In the genomic region with DNA sequence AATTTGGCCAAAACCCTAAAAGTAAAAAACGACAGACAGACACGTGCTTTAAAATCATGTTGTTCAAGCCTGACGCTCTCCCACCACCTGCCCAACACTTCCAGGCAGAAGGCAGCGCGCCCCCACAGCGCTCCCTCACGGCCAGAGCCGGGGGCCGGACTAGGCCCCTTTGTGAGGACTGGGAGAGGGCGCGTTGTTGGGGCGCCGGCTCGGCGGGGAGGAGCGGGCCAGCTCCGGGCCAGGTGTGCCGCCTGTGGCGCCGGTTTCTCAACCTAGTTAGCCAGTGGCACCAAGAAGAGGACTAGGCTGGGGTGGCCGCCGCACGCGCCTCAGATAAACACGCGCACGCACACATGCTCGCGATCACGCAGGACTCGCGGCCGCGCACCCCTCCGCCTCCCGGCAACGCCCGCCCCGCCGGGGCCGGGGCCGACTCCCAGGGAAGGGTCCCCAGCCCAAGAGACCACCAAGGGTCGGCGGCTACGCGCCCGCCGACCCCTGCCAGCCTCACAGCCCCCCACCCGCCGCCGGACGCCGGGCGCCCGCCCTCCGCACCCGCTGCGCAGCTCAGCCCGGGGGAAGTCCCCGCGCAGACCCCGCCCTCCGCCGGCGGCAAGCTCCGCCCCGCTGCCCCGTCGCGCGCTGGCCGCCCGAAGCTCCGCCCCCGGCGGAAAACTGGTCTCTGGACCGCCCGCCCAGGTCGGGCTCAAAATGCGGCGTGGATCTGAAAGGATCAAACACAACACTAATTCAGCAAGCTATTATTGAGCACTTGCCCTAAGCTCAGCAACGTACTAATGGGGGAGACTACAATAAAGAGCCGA, we compare ENCODE assay signal across 1 cellular context.
TF ChIP-seq lines count a peak whose summit lies in the region.

A gene (minus strand): TSS at position 584 of the 824 bp plus-strand sequence.

TF ChIP-seq in HepG2, 621 proteins besides CTCF, POLR2A, EP300 and RAD21 (continued from another document and continues in another):
- TF ChIP-seq, protein P1, sequence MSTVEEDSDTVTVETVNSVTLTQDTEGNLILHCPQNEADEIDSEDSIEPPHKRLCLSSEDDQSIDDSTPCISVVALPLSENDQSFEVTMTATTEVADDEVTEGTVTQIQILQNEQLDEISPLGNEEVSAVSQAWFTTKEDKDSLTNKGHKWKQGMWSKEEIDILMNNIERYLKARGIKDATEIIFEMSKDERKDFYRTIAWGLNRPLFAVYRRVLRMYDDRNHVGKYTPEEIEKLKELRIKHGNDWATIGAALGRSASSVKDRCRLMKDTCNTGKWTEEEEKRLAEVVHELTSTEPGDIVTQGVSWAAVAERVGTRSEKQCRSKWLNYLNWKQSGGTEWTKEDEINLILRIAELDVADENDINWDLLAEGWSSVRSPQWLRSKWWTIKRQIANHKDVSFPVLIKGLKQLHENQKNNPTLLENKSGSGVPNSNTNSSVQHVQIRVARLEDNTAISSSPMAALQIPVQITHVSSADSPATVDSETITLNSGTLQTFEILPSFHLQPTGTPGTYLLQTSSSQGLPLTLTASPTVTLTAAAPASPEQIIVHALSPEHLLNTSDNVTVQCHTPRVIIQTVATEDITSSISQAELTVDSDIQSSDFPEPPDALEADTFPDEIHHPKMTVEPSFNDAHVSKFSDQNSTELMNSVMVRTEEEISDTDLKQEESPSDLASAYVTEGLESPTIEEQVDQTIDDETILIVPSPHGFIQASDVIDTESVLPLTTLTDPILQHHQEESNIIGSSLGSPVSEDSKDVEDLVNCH (CRISPR knock-in tag; IDR thresholded peaks at IDR 0.05): 0 out of 2 replicates have a peak, but pooled peaks have one; percentile 42
- peak; percentile 35; the same call in 1 of the 2 replicates for TF ChIP-seq ELF1 (CRISPR knock-in tag; IDR thresholded peaks at IDR 0.05)
- TF ChIP-seq ZNF792 (CRISPR knock-in tag; IDR thresholded peaks at IDR 0.05): 0 out of 2 replicates have a peak, but pooled peaks have one; percentile 21
- no peak for TF ChIP-seq ELF4 (CRISPR knock-in tag; IDR thresholded peaks at IDR 0.05; ENCODE audit: borderline replicate concordance)
- no peak for TF ChIP-seq RFX1 (IDR thresholded peaks at IDR 0.05)
- TF ChIP-seq ZNF335 (CRISPR knock-in tag; IDR thresholded peaks at IDR 0.05): no peak
- TF ChIP-seq, protein P2, sequence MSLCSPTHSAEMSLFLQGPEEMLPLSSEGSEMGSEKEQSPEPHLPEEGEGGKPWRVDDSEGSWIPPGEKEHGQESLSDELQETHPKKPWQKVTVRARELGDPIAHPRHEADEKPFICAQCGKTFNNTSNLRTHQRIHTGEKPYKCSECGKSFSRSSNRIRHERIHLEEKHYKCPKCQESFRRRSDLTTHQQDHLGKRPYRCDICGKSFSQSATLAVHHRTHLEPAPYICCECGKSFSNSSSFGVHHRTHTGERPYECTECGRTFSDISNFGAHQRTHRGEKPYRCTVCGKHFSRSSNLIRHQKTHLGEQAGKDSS (CRISPR knock-in tag; IDR thresholded peaks at IDR 0.05; ENCODE audit: borderline replicate concordance, low read depth): peak; percentile 60; the same call in 1 of the 2 replicates
- peak; percentile 77; the same call in 1 of the 2 replicates for TF ChIP-seq NRL (CRISPR knock-in tag; IDR thresholded peaks at IDR 0.05; ENCODE audit: borderline replicate concordance)
- no peak for TF ChIP-seq CHCHD3 (CRISPR knock-in tag; IDR thresholded peaks at IDR 0.05)
- TF ChIP-seq SMAD9 (CRISPR knock-in tag; IDR thresholded peaks at IDR 0.05): peak; percentile 76; the same call in 1 of the 2 replicates
- TF ChIP-seq RXRA (CRISPR knock-in tag; IDR thresholded peaks at IDR 0.05): peak; percentile 42; the same call in 1 of the 2 replicates
- no peak for TF ChIP-seq ZNF749 (CRISPR knock-in tag; IDR thresholded peaks at IDR 0.05; ENCODE audit: borderline replicate concordance)
- TF ChIP-seq, protein P3, sequence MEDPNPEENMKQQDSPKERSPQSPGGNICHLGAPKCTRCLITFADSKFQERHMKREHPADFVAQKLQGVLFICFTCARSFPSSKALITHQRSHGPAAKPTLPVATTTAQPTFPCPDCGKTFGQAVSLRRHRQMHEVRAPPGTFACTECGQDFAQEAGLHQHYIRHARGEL (CRISPR knock-in tag; IDR thresholded peaks at IDR 0.05): no peak
- TF ChIP-seq MAFK (conservative IDR thresholded peaks at IDR 0.05 in 1 of 2, IDR thresholded peaks at IDR 0.05 in 1 of 2; ENCODE audit: low read length in 2 of 2): no peak
- TF ChIP-seq, protein P4, sequence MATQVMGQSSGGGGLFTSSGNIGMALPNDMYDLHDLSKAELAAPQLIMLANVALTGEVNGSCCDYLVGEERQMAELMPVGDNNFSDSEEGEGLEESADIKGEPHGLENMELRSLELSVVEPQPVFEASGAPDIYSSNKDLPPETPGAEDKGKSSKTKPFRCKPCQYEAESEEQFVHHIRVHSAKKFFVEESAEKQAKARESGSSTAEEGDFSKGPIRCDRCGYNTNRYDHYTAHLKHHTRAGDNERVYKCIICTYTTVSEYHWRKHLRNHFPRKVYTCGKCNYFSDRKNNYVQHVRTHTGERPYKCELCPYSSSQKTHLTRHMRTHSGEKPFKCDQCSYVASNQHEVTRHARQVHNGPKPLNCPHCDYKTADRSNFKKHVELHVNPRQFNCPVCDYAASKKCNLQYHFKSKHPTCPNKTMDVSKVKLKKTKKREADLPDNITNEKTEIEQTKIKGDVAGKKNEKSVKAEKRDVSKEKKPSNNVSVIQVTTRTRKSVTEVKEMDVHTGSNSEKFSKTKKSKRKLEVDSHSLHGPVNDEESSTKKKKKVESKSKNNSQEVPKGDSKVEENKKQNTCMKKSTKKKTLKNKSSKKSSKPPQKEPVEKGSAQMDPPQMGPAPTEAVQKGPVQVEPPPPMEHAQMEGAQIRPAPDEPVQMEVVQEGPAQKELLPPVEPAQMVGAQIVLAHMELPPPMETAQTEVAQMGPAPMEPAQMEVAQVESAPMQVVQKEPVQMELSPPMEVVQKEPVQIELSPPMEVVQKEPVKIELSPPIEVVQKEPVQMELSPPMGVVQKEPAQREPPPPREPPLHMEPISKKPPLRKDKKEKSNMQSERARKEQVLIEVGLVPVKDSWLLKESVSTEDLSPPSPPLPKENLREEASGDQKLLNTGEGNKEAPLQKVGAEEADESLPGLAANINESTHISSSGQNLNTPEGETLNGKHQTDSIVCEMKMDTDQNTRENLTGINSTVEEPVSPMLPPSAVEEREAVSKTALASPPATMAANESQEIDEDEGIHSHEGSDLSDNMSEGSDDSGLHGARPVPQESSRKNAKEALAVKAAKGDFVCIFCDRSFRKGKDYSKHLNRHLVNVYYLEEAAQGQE (IDR thresholded peaks at IDR 0.05; ENCODE audit: borderline replicate concordance in 1 of 2, low read depth in 1 of 2, low read length in 2 of 2): no peak
- TF ChIP-seq GZF1 (CRISPR knock-in tag; IDR thresholded peaks at IDR 0.05): no peak
- TF ChIP-seq KAT8 (CRISPR knock-in tag; IDR thresholded peaks at IDR 0.05): peak; percentile 38
- TF ChIP-seq POLR2AphosphoS2 (IDR thresholded peaks at IDR 0.05; ENCODE audit: low read depth, low read length): no peak
- no peak; the same call in 1 of the 2 replicates for TF ChIP-seq TARDBP (CRISPR knock-in tag; IDR thresholded peaks at IDR 0.05)
- TF ChIP-seq MBD4 (IDR thresholded peaks at IDR 0.05; ENCODE audit: borderline replicate concordance, low read length): no peak
- no peak for TF ChIP-seq ATF1 (CRISPR knock-in tag; IDR thresholded peaks at IDR 0.05)
- TF ChIP-seq, protein P5, sequence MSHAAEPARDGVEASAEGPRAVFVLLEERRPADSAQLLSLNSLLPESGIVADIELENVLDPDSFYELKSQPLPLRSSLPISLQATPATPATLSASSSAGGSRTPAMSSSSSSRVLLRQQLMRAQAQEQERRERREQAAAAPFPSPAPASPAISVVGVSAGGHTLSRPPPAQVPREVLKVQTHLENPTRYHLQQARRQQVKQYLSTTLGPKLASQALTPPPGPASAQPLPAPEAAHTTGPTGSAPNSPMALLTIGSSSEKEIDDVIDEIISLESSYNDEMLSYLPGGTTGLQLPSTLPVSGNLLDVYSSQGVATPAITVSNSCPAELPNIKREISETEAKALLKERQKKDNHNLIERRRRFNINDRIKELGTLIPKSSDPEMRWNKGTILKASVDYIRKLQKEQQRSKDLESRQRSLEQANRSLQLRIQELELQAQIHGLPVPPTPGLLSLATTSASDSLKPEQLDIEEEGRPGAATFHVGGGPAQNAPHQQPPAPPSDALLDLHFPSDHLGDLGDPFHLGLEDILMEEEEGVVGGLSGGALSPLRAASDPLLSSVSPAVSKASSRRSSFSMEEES (CRISPR knock-in tag; IDR thresholded peaks at IDR 0.05): 0 out of 2 replicates have a peak, but pooled peaks have one; percentile 25
- TF ChIP-seq, protein P6, sequence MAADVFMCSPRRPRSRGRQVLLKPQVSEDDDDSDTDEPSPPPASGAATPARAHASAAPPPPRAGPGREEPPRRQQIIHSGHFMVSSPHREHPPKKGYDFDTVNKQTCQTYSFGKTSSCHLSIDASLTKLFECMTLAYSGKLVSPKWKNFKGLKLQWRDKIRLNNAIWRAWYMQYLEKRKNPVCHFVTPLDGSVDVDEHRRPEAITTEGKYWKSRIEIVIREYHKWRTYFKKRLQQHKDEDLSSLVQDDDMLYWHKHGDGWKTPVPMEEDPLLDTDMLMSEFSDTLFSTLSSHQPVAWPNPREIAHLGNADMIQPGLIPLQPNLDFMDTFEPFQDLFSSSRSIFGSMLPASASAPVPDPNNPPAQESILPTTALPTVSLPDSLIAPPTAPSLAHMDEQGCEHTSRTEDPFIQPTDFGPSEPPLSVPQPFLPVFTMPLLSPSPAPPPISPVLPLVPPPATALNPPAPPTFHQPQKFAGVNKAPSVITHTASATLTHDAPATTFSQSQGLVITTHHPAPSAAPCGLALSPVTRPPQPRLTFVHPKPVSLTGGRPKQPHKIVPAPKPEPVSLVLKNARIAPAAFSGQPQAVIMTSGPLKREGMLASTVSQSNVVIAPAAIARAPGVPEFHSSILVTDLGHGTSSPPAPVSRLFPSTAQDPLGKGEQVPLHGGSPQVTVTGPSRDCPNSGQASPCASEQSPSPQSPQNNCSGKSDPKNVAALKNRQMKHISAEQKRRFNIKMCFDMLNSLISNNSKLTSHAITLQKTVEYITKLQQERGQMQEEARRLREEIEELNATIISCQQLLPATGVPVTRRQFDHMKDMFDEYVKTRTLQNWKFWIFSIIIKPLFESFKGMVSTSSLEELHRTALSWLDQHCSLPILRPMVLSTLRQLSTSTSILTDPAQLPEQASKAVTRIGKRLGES (CRISPR knock-in tag; IDR thresholded peaks at IDR 0.05; ENCODE audit: borderline replicate concordance): no peak
- TF ChIP-seq HHEX (CRISPR knock-in tag; IDR thresholded peaks at IDR 0.05): no peak
- no peak for TF ChIP-seq RARA (CRISPR knock-in tag; IDR thresholded peaks at IDR 0.05)
- TF ChIP-seq RAD51 (IDR thresholded peaks at IDR 0.05; ENCODE audit: borderline replicate concordance): no peak
- TF ChIP-seq, protein P7, sequence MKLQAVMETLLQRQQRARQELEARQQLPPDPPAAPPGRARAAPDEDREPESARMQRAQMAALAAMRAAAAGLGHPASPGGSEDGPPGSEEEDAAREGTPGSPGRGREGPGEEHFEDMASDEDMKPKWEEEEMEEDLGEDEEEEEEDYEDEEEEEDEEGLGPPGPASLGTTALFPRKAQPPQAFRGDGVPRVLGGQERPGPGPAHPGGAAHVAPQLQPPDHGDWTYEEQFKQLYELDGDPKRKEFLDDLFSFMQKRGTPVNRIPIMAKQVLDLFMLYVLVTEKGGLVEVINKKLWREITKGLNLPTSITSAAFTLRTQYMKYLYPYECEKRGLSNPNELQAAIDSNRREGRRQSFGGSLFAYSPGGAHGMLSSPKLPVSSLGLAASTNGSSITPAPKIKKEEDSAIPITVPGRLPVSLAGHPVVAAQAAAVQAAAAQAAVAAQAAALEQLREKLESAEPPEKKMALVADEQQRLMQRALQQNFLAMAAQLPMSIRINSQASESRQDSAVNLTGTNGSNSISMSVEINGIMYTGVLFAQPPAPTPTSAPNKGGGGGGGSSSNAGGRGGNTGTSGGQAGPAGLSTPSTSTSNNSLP (IDR thresholded peaks at IDR 0.05; ENCODE audit: low read depth, low read length): no peak
- TF ChIP-seq, protein P8, sequence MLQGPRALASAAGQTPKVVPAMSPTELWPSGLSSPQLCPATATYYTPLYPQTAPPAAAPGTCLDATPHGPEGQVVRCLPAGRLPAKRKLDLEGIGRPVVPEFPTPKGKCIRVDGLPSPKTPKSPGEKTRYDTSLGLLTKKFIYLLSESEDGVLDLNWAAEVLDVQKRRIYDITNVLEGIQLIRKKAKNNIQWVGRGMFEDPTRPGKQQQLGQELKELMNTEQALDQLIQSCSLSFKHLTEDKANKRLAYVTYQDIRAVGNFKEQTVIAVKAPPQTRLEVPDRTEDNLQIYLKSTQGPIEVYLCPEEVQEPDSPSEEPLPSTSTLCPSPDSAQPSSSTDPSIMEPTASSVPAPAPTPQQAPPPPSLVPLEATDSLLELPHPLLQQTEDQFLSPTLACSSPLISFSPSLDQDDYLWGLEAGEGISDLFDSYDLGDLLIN (CRISPR knock-in tag; IDR thresholded peaks at IDR 0.05; ENCODE audit: borderline replicate concordance): no peak
- no peak for TF ChIP-seq SYNCRIP (IDR thresholded peaks at IDR 0.05; ENCODE audit: insufficient read depth, low read depth, low read length)
- TF ChIP-seq KDM2A (CRISPR knock-in tag; IDR thresholded peaks at IDR 0.05; ENCODE audit: borderline replicate concordance, low read depth): peak; percentile 87; the same call in 1 of the 2 replicates
- no peak for TF ChIP-seq TBX3 (IDR thresholded peaks at IDR 0.05; ENCODE audit: borderline replicate concordance)
- no peak for TF ChIP-seq EED (CRISPR knock-in tag; IDR thresholded peaks at IDR 0.05)
- TF ChIP-seq, protein P9, sequence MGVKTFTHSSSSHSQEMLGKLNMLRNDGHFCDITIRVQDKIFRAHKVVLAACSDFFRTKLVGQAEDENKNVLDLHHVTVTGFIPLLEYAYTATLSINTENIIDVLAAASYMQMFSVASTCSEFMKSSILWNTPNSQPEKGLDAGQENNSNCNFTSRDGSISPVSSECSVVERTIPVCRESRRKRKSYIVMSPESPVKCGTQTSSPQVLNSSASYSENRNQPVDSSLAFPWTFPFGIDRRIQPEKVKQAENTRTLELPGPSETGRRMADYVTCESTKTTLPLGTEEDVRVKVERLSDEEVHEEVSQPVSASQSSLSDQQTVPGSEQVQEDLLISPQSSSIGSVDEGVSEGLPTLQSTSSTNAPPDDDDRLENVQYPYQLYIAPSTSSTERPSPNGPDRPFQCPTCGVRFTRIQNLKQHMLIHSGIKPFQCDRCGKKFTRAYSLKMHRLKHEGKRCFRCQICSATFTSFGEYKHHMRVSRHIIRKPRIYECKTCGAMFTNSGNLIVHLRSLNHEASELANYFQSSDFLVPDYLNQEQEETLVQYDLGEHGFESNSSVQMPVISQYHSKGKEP (CRISPR knock-in tag; IDR thresholded peaks at IDR 0.05): no peak
- 0 out of 2 replicates have a peak, but pooled peaks have one; percentile 18 for TF ChIP-seq ZNF670 (CRISPR knock-in tag; IDR thresholded peaks at IDR 0.05; ENCODE audit: borderline replicate concordance)
- TF ChIP-seq ZBTB1 (CRISPR knock-in tag; IDR thresholded peaks at IDR 0.05; ENCODE audit: borderline replicate concordance): no peak
- no peak for TF ChIP-seq SNAI1 (CRISPR knock-in tag; IDR thresholded peaks at IDR 0.05; ENCODE audit: borderline replicate concordance)
- peak; percentile 76 for TF ChIP-seq SAP130 (CRISPR knock-in tag; IDR thresholded peaks at IDR 0.05; ENCODE audit: low read depth)
- no peak for TF ChIP-seq JUND (CRISPR knock-in tag; IDR thresholded peaks at IDR 0.05)
- peak; percentile 13; the same call in 1 of the 2 replicates for TF ChIP-seq MEIS2 (CRISPR knock-in tag; IDR thresholded peaks at IDR 0.05)
- peak; percentile 52; the same call in 1 of the 2 replicates for TF ChIP-seq ZFP37 (CRISPR knock-in tag; IDR thresholded peaks at IDR 0.05; ENCODE audit: borderline replicate concordance)
- peak; percentile 26; the same call in 1 of the 2 replicates for TF ChIP-seq SP2 (CRISPR knock-in tag; IDR thresholded peaks at IDR 0.05)
- no peak; the same call in 1 of the 2 replicates for TF ChIP-seq PHF21A (CRISPR knock-in tag; IDR thresholded peaks at IDR 0.05)
- no peak for TF ChIP-seq NR2F2 (IDR thresholded peaks at IDR 0.05; ENCODE audit: borderline replicate concordance, low read depth)
- TF ChIP-seq MIER3 (CRISPR knock-in tag; IDR thresholded peaks at IDR 0.05; ENCODE audit: borderline replicate concordance): no peak
- TF ChIP-seq ETV6 (CRISPR knock-in tag; conservative IDR thresholded peaks at IDR 0.05): no peak
